In genomic region chr7:73880755-73881328, GRCh38 we compare ENCODE assay signal across 20 cellular contexts. TPM values are rescaled to one million over a fixed set of nuclear protein-coding genes. Genes with fewer than 3 reads are reported as not detected.
A peak's percentile ranks its signal among the peaks of the same experiment; 100 is the strongest.
DNase-seq lines count a peak whose midpoint lies in the region; ATAC-seq, FAIRE-seq and TF ChIP-seq lines count a peak whose summit lies in the region.
"Had no signal": no experiment of that assay in that cellular context is flagged by ENCODE, and none has a peak within 500 bp of the region (broad histone marks: within the 10 kb centered on the region; RNA-seq: fewer than 3 reads in every experiment).

No MANE protein-coding gene starts in this region.

- no peak overlapping the region for H3K4me3 ChIP-seq in A549
- H3K4me3 ChIP-seq in left lung, result no peak overlapping the region
- no peak overlapping the region for H3K4me3 ChIP-seq in stomach
- H3K4me3 ChIP-seq: neural progenitor cell, psoas muscle had no signal

- H3K4me1 ChIP-seq in A549 (peaks cover 17% of the 10 kb centered on the region), left lung (peaks cover 14 to 15% of the 10 kb centered on the region in 2 donors), stomach (peaks cover 20 to 29% (median 28%) of the 10 kb centered on the region in 4 donors)
- H3K4me1 ChIP-seq: neural progenitor cell had no signal

- H3K4me2 ChIP-seq in A549, result peak overlapping the region; percentile 36; the same call in 2 of the 3 replicates
- H3K4me2 ChIP-seq: neural progenitor cell had no signal

- DNase-seq in A549 (ENCODE audit: low read depth in 1 of 2, low spot score in 1 of 2) (no peak), caudate nucleus (lab: John Stamatoyannopoulos, UW) (no peak), left lung (no peak), stomach (no peak)
- no peak for DNase-seq in stimulated activated CD4-positive, alpha-beta T cell treated with anti-CD3 and anti-CD28 coated beads, Interleukin-12 subunit alpha, Interleukin-12 subunit beta, amount 100 ng/mL, for 4 hours
- DNase-seq: activated CD4-positive, alpha-beta T cell treated with anti-CD3 and anti-CD28 coated beads, Interleukin-2, amount 10 ng/mL, durations not matched to agents 24 days and 14 days; C1 segment of cervical spinal cord; NCI-H1417; NCI-H69; SHP77 had no signal

- H3K27me3 Mint-ChIP-seq in activated T-helper 17 cell treated with anti-CD3 and anti-CD28 coated beads, Interleukin-2, amount 50 U/mL, for 72 hours, result peaks cover 15% of the 10 kb centered on the region
- H3K27me3 Mint-ChIP-seq: activated CD4-positive, alpha-beta T cell treated with anti-CD3 and anti-CD28 coated beads, Interleukin-2, amount 10 ng/mL, durations not matched to agents 24 days and 14 days had no signal

- no peak for FAIRE-seq in A549 (lab: Jason Lieb, UNC)
- FAIRE-seq: G401.6, GM19239, H54 had no signal

- ATAC-seq in A549, result peak in 1 of 2 experiments; percentile 18; a peak in 3 of 6 replicates
- ATAC-seq in left lung, result no peak
- ATAC-seq in activated T-helper 17 cell treated with anti-CD3 and anti-CD28 coated beads, Interleukin-2, amount 50 U/mL, for 72 hours (replicated peaks), result no peak
- no peak for ATAC-seq in HG02852 (IDR thresholded peaks at IDR 0.05; ENCODE audit: unreplicated experiment)
- no peak for ATAC-seq in GM21576 (IDR thresholded peaks at IDR 0.05; ENCODE audit: unreplicated experiment)

- WGBS in A549 (ENCODE audit: missing lambda C conversion rate), result 69% methylated on average over 13 of the region's 13 CpGs
- WGBS in stomach, 5 donors, result 40 to 52% (median 47%) methylated on average over 13 of the region's 13 CpGs

- POLR2A ChIA-PET in A549 (lab: Yijun Ruan, JAX), result no interaction called here

- TF ChIP-seq EP300 in A549 (IDR thresholded peaks at IDR 0.05), result no peak
- TF ChIP-seq EP300 in stomach (IDR thresholded peaks at IDR 0.05), result no peak

- TF ChIP-seq RAD21 in A549 (conservative IDR thresholded peaks at IDR 0.05 in 1 of 2, IDR thresholded peaks at IDR 0.05 in 1 of 2), result no peak

- no peaks in the 10 kb centered on the region for H3K9me3 Mint-ChIP-seq in activated T-helper 17 cell treated with anti-CD3 and anti-CD28 coated beads, Interleukin-2, amount 50 U/mL, for 72 hours
- H3K9me3 Mint-ChIP-seq: activated CD4-positive, alpha-beta T cell treated with anti-CD3 and anti-CD28 coated beads, Interleukin-2, amount 10 ng/mL, durations not matched to agents 24 days and 14 days; neural progenitor cell had no signal

- H3K9me3 ChIP-seq in A549 (no peaks in the 10 kb centered on the region), left lung (no peaks in the 10 kb centered on the region), stomach (no peaks in the 10 kb centered on the region)
- H3K9me3 ChIP-seq: psoas muscle had no signal

- no peak for TF ChIP-seq POLR2A in A549 (IDR thresholded peaks at IDR 0.05; ENCODE audit: low read length)
- TF ChIP-seq POLR2A in stomach (IDR thresholded peaks at IDR 0.05), result no peak

- TF ChIP-seq CTCF in A549 (IDR thresholded peaks at IDR 0.05) (no peak), left lung (IDR thresholded peaks at IDR 0.05) (no peak), stomach (IDR thresholded peaks at IDR 0.05) (no peak)

- no peaks in the 10 kb centered on the region for H3K36me3 ChIP-seq in left lung
- H3K36me3 ChIP-seq in stomach, result no peaks in the 10 kb centered on the region
- H3K36me3 ChIP-seq: neural progenitor cell had no signal

- intact Hi-C loops in left lung (cut with DNase I) (no loop called here), stomach (cut with DNase I; ENCODE audit: low total_unique reads) (no loop called here)

- H3K27ac ChIP-seq in A549, result no peak overlapping the region
- H3K27ac ChIP-seq in caudate nucleus (ENCODE audit: low read depth, low read length), result peak overlapping the region; percentile 26
- H3K27ac ChIP-seq in left lung, result peak overlapping the region; percentile 39 to 63
- H3K27ac ChIP-seq in stomach, result peak overlapping the region in 4 of 5 donors; percentile 31 to 59 (median 52)
- H3K27ac ChIP-seq: neural progenitor cell, psoas muscle had no signal

- no peaks in the 10 kb centered on the region for H3K36me3 Mint-ChIP-seq in activated T-helper 17 cell treated with anti-CD3 and anti-CD28 coated beads, Interleukin-2, amount 50 U/mL, for 72 hours (ENCODE audit: low read depth)
- H3K36me3 Mint-ChIP-seq: neural progenitor cell had no signal

- no peak overlapping the region for H3K27ac Mint-ChIP-seq in activated T-helper 17 cell treated with anti-CD3 and anti-CD28 coated beads, Interleukin-2, amount 50 U/mL, for 72 hours
- H3K27ac Mint-ChIP-seq: activated CD4-positive, alpha-beta T cell treated with anti-CD3 and anti-CD28 coated beads, Interleukin-2, amount 10 ng/mL, durations not matched to agents 24 days and 14 days had no signal

- H3K4me1 Mint-ChIP-seq in activated T-helper 17 cell treated with anti-CD3 and anti-CD28 coated beads, Interleukin-2, amount 50 U/mL, for 72 hours, result no peaks in the 10 kb centered on the region
- H3K4me1 Mint-ChIP-seq: activated CD4-positive, alpha-beta T cell treated with anti-CD3 and anti-CD28 coated beads, Interleukin-2, amount 10 ng/mL, durations not matched to agents 24 days and 14 days had no signal

- H3K27me3 ChIP-seq in left lung, result peaks cover 0 to 17% of the 10 kb centered on the region in 2 donors
- H3K27me3 ChIP-seq in stomach, result peaks cover 0 to 21% (median 0%) of the 10 kb centered on the region in 3 donors
- H3K27me3 ChIP-seq: neural progenitor cell had no signal

- CTCF ChIA-PET in A549 (lab: Yijun Ruan, JAX), result interaction anchor here (0.6 to 4.3 kb wide), 8 partner anchors 10 to 151 kb away, joined by 3 to 25 read pairs (median 4); partner anchors contain the start of gene ELN

- H3K4me3 Mint-ChIP-seq in activated T-helper 17 cell treated with anti-CD3 and anti-CD28 coated beads, Interleukin-2, amount 50 U/mL, for 72 hours, result no peak overlapping the region
- H3K4me3 Mint-ChIP-seq: activated CD4-positive, alpha-beta T cell treated with anti-CD3 and anti-CD28 coated beads, Interleukin-2, amount 10 ng/mL, durations not matched to agents 24 days and 14 days; neural progenitor cell had no signal

TF ChIP-seq in A549, 52 proteins besides CTCF, POLR2A, EP300 and RAD21:
- TF ChIP-seq GATA3 (IDR thresholded peaks at IDR 0.05; ENCODE audit: borderline replicate concordance) (no peak), ZNF302 (CRISPR knock-in tag; IDR thresholded peaks at IDR 0.05) (no peak), ELK1 (IDR thresholded peaks at IDR 0.05; ENCODE audit: low read depth, low read length) (no peak), E2F6 (IDR thresholded peaks at IDR 0.05; ENCODE audit: borderline replicate concordance, low read depth) (no peak), NR3C1 (IDR thresholded peaks at IDR 0.05) (no peak)

RNA-seq across cellular contexts. Expression of gene TMEM270, which starts 19.9 kb away (rescaled TPM):
- polyA plus RNA-seq in A549 (2011; rRNA removed) (0.16 TPM in 1 of 2 replicates, not detected in the other), A549 (2017; fragmentation: RNase III; extraction: RNeasy Plus Mini Kit Qiagen cat#74134 plus additional on column Dnase treatment) (not detected in 3 replicates), stomach (not detected)
- 0.07 and 0.10 TPM in 2 replicates for polyA plus RNA-seq in A549 (2012; cell fraction: cytosol; rRNA removed)
- 0.06 and 0.17 TPM in 2 replicates for polyA plus RNA-seq in A549 (2012; cell fraction: nucleus; rRNA removed)
- not detected in 2 replicates for polyA minus RNA-seq in A549 (2011; rRNA and poly(A)+ RNA removed)
- total RNA-seq in left lung (not detected), stomach (not detected)
- not detected for total RNA-seq in activated T-helper 17 cell treated with anti-CD3 and anti-CD28 coated beads, Interleukin-2, amount 50 U/mL, for 72 hours
- total RNA-seq: activated CD4-positive, alpha-beta T cell treated with anti-CD3 and anti-CD28 coated beads, Interleukin-2, amount 10 ng/mL, durations not matched to agents 24 days and 14 days; kidney epithelial cell; psoas muscle; T-helper 1 cell treated with Interleukin-12 subunit alpha and Interleukin-12 subunit beta and Interleukin-4 antibody, amounts not matched to agents 30 ng/mL and 1 ng/mL, for 36 hours had no signal
- polyA plus RNA-seq: psoas muscle had no signal

RNA-seq across cellular contexts. Expression of gene METTL27, which starts 38.5 kb away (rescaled TPM):
- polyA plus RNA-seq in A549 (2011; rRNA removed), result 4.1 and 5.5 TPM in 2 replicates
- polyA plus RNA-seq in A549 (2012; cell fraction: cytosol; rRNA removed), result 11.3 and 12.4 TPM in 2 replicates
- 7.8 and 11.8 TPM in 2 replicates for polyA plus RNA-seq in A549 (2012; cell fraction: nucleus; rRNA removed)
- polyA plus RNA-seq in A549 (2017; fragmentation: RNase III; extraction: RNeasy Plus Mini Kit Qiagen cat#74134 plus additional on column Dnase treatment), result 4.9 to 5.8 TPM (median 5.3 TPM) in 3 replicates
- polyA minus RNA-seq in A549 (2011; rRNA and poly(A)+ RNA removed), result 5.1 and 5.4 TPM in 2 replicates
- 1 to 10 TPM; 1.5 to 2.6 TPM for total RNA-seq in left lung
- total RNA-seq in stomach, result 1 to 10 TPM in 2 of 5 donors, under 1 TPM in 1, not detected in 2; 0.87 to 4.8 (median 3.0) TPM
- polyA plus RNA-seq in stomach, result under 1 TPM in 1 of 3 donors, not detected in 2; 0.80 TPM
- 1 to 10 TPM in 1 of 2 donors, under 1 TPM in 1; 0.76 to 1.5 TPM for total RNA-seq in activated T-helper 17 cell treated with anti-CD3 and anti-CD28 coated beads, Interleukin-2, amount 50 U/mL, for 72 hours

RNA-seq across cellular contexts. Expression of gene CLDN4, which starts 50.0 kb away (rescaled TPM):
- 2.3 and 2.4 TPM in 2 replicates for polyA plus RNA-seq in A549 (2011; rRNA removed)
- 1.9 and 2.4 TPM in 2 replicates for polyA plus RNA-seq in A549 (2012; cell fraction: cytosol; rRNA removed)
- 6.1 and 6.7 TPM in 2 replicates for polyA plus RNA-seq in A549 (2012; cell fraction: nucleus; rRNA removed)
- polyA plus RNA-seq in A549 (2017; fragmentation: RNase III; extraction: RNeasy Plus Mini Kit Qiagen cat#74134 plus additional on column Dnase treatment), result 1.3 to 1.5 TPM (median 1.5 TPM) in 3 replicates
- polyA minus RNA-seq in A549 (2011; rRNA and poly(A)+ RNA removed), result 1.9 and 2.8 TPM in 2 replicates
- 100 to 1,000 TPM; 108 to 219 TPM for total RNA-seq in left lung
- 100 to 1,000 TPM in 1 of 5 donors, 10 to 100 TPM in 3, not detected in 1; 15.6 to 523 (median 17.3) TPM for total RNA-seq in stomach
- polyA plus RNA-seq in stomach, result 10 to 100 TPM in 2 of 3 donors, 1 to 10 TPM in 1; 2.4 to 51.2 (median 36.1) TPM
- under 1 TPM in 1 of 2 donors, not detected in 1; 0.26 TPM for total RNA-seq in activated T-helper 17 cell treated with anti-CD3 and anti-CD28 coated beads, Interleukin-2, amount 50 U/mL, for 72 hours
- total RNA-seq: activated CD4-positive, alpha-beta T cell treated with anti-CD3 and anti-CD28 coated beads, Interleukin-2, amount 10 ng/mL, durations not matched to agents 24 days and 14 days; T-helper 1 cell treated with Interleukin-12 subunit alpha and Interleukin-12 subunit beta and Interleukin-4 antibody, amounts not matched to agents 30 ng/mL and 1 ng/mL, for 36 hours had no signal

Comparison
In these comparisons a context has a peak if more than half of its experiments do, and no peak if none do; other contexts are left out.
1. H3K27ac ChIP-seq: peak in caudate nucleus (single experiment), left lung (2 of 2) and stomach (4 of 5); none in A549 (0 of 2).